ENCODE assay signal across 11 cellular contexts in genomic region chr11:66314186-66314501, GRCh38. TPM values are rescaled to one million over a fixed set of nuclear protein-coding genes. Genes with fewer than 3 reads are reported as not detected.
DNase-seq lines count a peak whose midpoint lies in the region; ATAC-seq and TF ChIP-seq lines count a peak whose summit lies in the region.
"Had no signal": no experiment of that assay in that cellular context is flagged by ENCODE, and none has a peak within 500 bp of the region (broad histone marks: within the 10 kb centered on the region; RNA-seq: fewer than 3 reads in every experiment).

No MANE protein-coding gene starts in this region.

- no TSS peak for BruUV-seq in Calu3 (replicated peaks; lab: Mats Ljungman, UMichigan)

- no peaks in the 10 kb centered on the region for H3K36me3 ChIP-seq in skeletal muscle tissue (ENCODE audit: control insufficient read depth in 3 of 3, insufficient read depth in 3 of 3, low read length in 3 of 3)

- CTCF ChIA-PET in Calu3 (lab: Charles Lee) (interaction anchor here (3.3 kb wide), 1 partner anchor 22 kb away, joined by 32 read pairs; the partner anchor contains the start of gene RIN1), T-cell (lab: Charles Lee) (no interaction called here)

- TF ChIP-seq CTCF in Calu3 (IDR thresholded peaks at IDR 0.05; ENCODE audit: unreplicated experiment) (no peak), fibroblast of villous mesenchyme (IDR thresholded peaks at IDR 0.05; ENCODE audit: insufficient read depth, low read depth, low read length) (no peak)

- DNase-seq in Calu3, result no peak
- DNase-seq in T-cell, result no peak
- DNase-seq in fibroblast of villous mesenchyme (ENCODE audit: low read depth), result no peak
- DNase-seq in NCI-H2196 treated with DMSO at 0.1 percent for 48 hours (lab: John Stamatoyannopoulos, UW; ENCODE audit: unreplicated experiment), result no peak
- DNase-seq in GOT3 (lab: John Stamatoyannopoulos, UW), result no peak
- no peak for DNase-seq in nucleus accumbens (lab: John Stamatoyannopoulos, UW)
- DNase-seq: NCI-H1417 treated with DMSO at 0.1 percent for 48 hours; posterior cingulate gyrus; stimulated activated CD8-positive, alpha-beta memory T cell treated with anti-CD3 and anti-CD28 coated beads, Interleukin-4, amount 100 ng/mL, for 48 hours had no signal

- POLR2A ChIA-PET in T-cell (lab: Charles Lee), result no interaction called here

- no peak for ATAC-seq in T-cell (replicated peaks in 1 of 4)
- ATAC-seq in HG02642 (IDR thresholded peaks at IDR 0.05; ENCODE audit: poor library complexity, unreplicated experiment), result no peak

- H3K9me3 ChIP-seq in skeletal muscle tissue (ENCODE audit: control insufficient read depth in 3 of 3, low read length in 3 of 3), result no peaks in the 10 kb centered on the region

- H3K27me3 Mint-ChIP-seq in Calu3 (ENCODE audit: unreplicated experiment) (peaks cover 44% of the 10 kb centered on the region), T-cell (peaks cover 0 to 2% of the 10 kb centered on the region in 2 donors)

- intact Hi-C loops in Calu3 (cut with micrococcal nuclease; ENCODE audit: unreplicated experiment), result no loop called here

- H3K9me3 Mint-ChIP-seq in Calu3 (ENCODE audit: low read depth, unreplicated experiment) (peaks cover 4% of the 10 kb centered on the region), T-cell (no peaks in the 10 kb centered on the region)

- peak overlapping the region in 2 of 3 donors; percentile 43 to 78 for H3K9ac ChIP-seq in skeletal muscle tissue (ENCODE audit: low read depth in 1 of 3, low read length in 3 of 3)

- peak overlapping the region; percentile 82 for H3K27ac ChIP-seq in skeletal muscle tissue (ENCODE audit: low read depth, low read length)

- H3K27me3 ChIP-seq in skeletal muscle tissue (ENCODE audit: control insufficient read depth in 3 of 3, insufficient read depth in 3 of 3, low read length in 3 of 3), result peaks cover 18 to 27% (median 22%) of the 10 kb centered on the region in 3 donors

- H3K4me3 ChIP-seq in fibroblast of villous mesenchyme (ENCODE audit: low read depth, low read length), result peak overlapping the region; percentile 91
- H3K4me3 ChIP-seq in skeletal muscle tissue (ENCODE audit: low read length in 3 of 3), result peak overlapping the region; percentile 17 to 74 (median 69)

- H3K4me1 ChIP-seq in skeletal muscle tissue (ENCODE audit: control insufficient read depth in 3 of 3, insufficient read depth in 3 of 3, low read length in 3 of 3), result peaks cover 21 to 44% (median 33%) of the 10 kb centered on the region in 3 donors

- H3K4me1 Mint-ChIP-seq in Calu3 (ENCODE audit: low read depth, unreplicated experiment) (peaks cover 9% of the 10 kb centered on the region), T-cell (peaks cover 44 to 52% (median 47%) of the 10 kb centered on the region in 3 donors)

- H3K36me3 Mint-ChIP-seq in Calu3 (ENCODE audit: insufficient read depth, unreplicated experiment), result peaks cover 24% of the 10 kb centered on the region
- H3K36me3 Mint-ChIP-seq in T-cell, result no peaks in the 10 kb centered on the region

- H3K4me3 Mint-ChIP-seq in Calu3 (ENCODE audit: low read depth, unreplicated experiment) (peak overlapping the region; percentile 90), T-cell (peak overlapping the region; percentile 56 to 85 (median 73))

- peak overlapping the region; percentile 36 for H3K27ac Mint-ChIP-seq in Calu3 (ENCODE audit: unreplicated experiment)
- H3K27ac Mint-ChIP-seq in T-cell, result peak overlapping the region; percentile 89 to 99

RNA-seq across cellular contexts. Expression of gene CD248, which starts 2.7 kb away (rescaled TPM):
- total RNA-seq in Calu3 (2022) (not detected in 2 replicates), T-cell (10 to 100 TPM in 2 of 5 donors, 1 to 10 TPM in 3; 2.5 to 14.7 (median 8.7) TPM), fibroblast of villous mesenchyme (85.1 and 108 TPM in 2 replicates), skeletal muscle tissue (19.3 TPM)

RNA-seq across cellular contexts. Expression of gene RIN1, which starts 22.1 kb away (rescaled TPM):
- total RNA-seq in Calu3 (2022) (17.6 and 23.7 TPM in 2 replicates), T-cell (10 to 100 TPM in 2 of 5 donors, 1 to 10 TPM in 3; 5.0 to 11.7 (median 8.3) TPM), fibroblast of villous mesenchyme (19.0 and 23.8 TPM in 2 replicates), skeletal muscle tissue (5.7 TPM)

RNA-seq across cellular contexts. Expression of gene TMEM151A, which starts 22.4 kb away (rescaled TPM):
- total RNA-seq in Calu3 (2022), result 1.4 and 3.0 TPM in 2 replicates
- total RNA-seq in T-cell, result under 1 TPM in 4 of 5 donors, not detected in 1; 0.19 to 0.33 (median 0.23) TPM
- under 0.01 TPM in 1 of 2 replicates, not detected in the other for total RNA-seq in fibroblast of villous mesenchyme
- not detected for total RNA-seq in skeletal muscle tissue

RNA-seq across cellular contexts. Expression of gene YIF1A, which starts 25.2 kb away (rescaled TPM):
- 98.8 and 106 TPM in 2 replicates for total RNA-seq in Calu3 (2022)
- total RNA-seq in T-cell, result 10 to 100 TPM; 24.5 to 63.3 (median 56.9) TPM
- 187 and 189 TPM in 2 replicates for total RNA-seq in fibroblast of villous mesenchyme
- 57.4 TPM for total RNA-seq in skeletal muscle tissue

RNA-seq across cellular contexts. Expression of gene BRMS1, which starts 30.8 kb away (rescaled TPM):
- total RNA-seq in Calu3 (2022) (48.1 and 51.0 TPM in 2 replicates), T-cell (10 to 100 TPM; 42.9 to 58.8 (median 54.8) TPM), fibroblast of villous mesenchyme (42.3 and 47.0 TPM in 2 replicates), skeletal muscle tissue (28.2 TPM)
